ENCODE assay signal across 1 cellular context in genomic region chr2:172084734-172085459, GRCh38.
TF ChIP-seq lines count a peak whose summit lies in the region.

No MANE protein-coding gene starts in this region.

TF ChIP-seq in H1, 55 proteins besides CTCF, POLR2A, EP300 and RAD21:
- TF ChIP-seq USF2 (IDR thresholded peaks at IDR 0.05; ENCODE audit: low read length) (no peak), TAF1 (IDR thresholded peaks at IDR 0.05; ENCODE audit: low read depth, low read length) (peak; percentile 51; the same call in 1 of the 2 replicates), KDM4A (IDR thresholded peaks at IDR 0.05; ENCODE audit: low read depth, low read length, severe bottlenecking) (peak; percentile 78), SP4 (IDR thresholded peaks at IDR 0.05; ENCODE audit: low read length) (no peak), ATF2 (IDR thresholded peaks at IDR 0.05; ENCODE audit: low read length) (no peak), TBP (IDR thresholded peaks at IDR 0.05; ENCODE audit: low read depth, low read length) (0 out of 2 replicates have a peak, but pooled peaks have one; percentile 10), CEBPB (IDR thresholded peaks at IDR 0.05; ENCODE audit: low read depth, low read length) (peak; percentile 92), PHF8 (conservative IDR thresholded peaks at IDR 0.05; ENCODE audit: low read depth, low read length) (0 out of 2 replicates have a peak, but pooled peaks have one; percentile 31), SAP30 (IDR thresholded peaks at IDR 0.05; ENCODE audit: insufficient read depth, insufficient replicate concordance, low read length) (no peak), HDAC6 (IDR thresholded peaks at IDR 0.05; ENCODE audit: low read depth, low read length) (no peak), E2F6 (IDR thresholded peaks at IDR 0.05) (peak; percentile 55; the same call in 1 of the 2 replicates), ASH2L (IDR thresholded peaks at IDR 0.05; ENCODE audit: low read length) (peak; percentile 24), RBBP5 (IDR thresholded peaks at IDR 0.05; ENCODE audit: borderline replicate concordance, low read depth, low read length) (0 out of 2 replicates have a peak, but pooled peaks have one; percentile 32), NANOG (IDR thresholded peaks at IDR 0.05; ENCODE audit: insufficient read depth, low read depth, low read length, poor library complexity, severe bottlenecking) (no peak), EZH2 (IDR thresholded peaks at IDR 0.05; ENCODE audit: low read depth, low read length, severe bottlenecking) (peak; percentile 47), SP1 (IDR thresholded peaks at IDR 0.05; ENCODE audit: low read depth, low read length) (0 out of 2 replicates have a peak, but pooled peaks have one; percentile 23), CHD2 (IDR thresholded peaks at IDR 0.05; ENCODE audit: low read length) (no peak)
TF ChIP-seq in H1: peak in this region for 10.
